In genomic region chr7:26639695-26640094, GRCh38 we compare ENCODE assay signal across 17 cellular contexts.
A peak's percentile ranks its signal among the peaks of the same experiment; 100 is the strongest.
DNase-seq lines count a peak whose midpoint lies in the region; ATAC-seq, FAIRE-seq and TF ChIP-seq lines count a peak whose summit lies in the region.
"Had no signal": no experiment of that assay in that cellular context is flagged by ENCODE, and none has a peak within 500 bp of the region (broad histone marks: within the 10 kb centered on the region; RNA-seq: fewer than 3 reads in every experiment).

No MANE protein-coding gene starts in this region.

- H3K27ac ChIP-seq in K562 (ENCODE audit: extremely low read depth, low read depth, low read length), result no peak overlapping the region; the same call in 2 of the 3 replicates
- no peak overlapping the region for H3K27ac ChIP-seq in trophoblast cell (ENCODE audit: low read depth, low read length)
- H3K27ac ChIP-seq: GM23248, KMS-11 had no signal

- H3K79me2 ChIP-seq in K562 (ENCODE audit: control insufficient read depth, insufficient read depth, low read length) (0 out of 3 replicates have a peak, but pooled peaks cover 6% of the 10 kb centered on the region), trophoblast cell (ENCODE audit: control insufficient read depth, insufficient read depth, low read length, poor library complexity) (no peaks in the 10 kb centered on the region)

- no peaks in the 10 kb centered on the region for H3K9me1 ChIP-seq in K562 (ENCODE audit: control insufficient read depth, insufficient read depth, low read length)

- H3K4me1 ChIP-seq in K562 (replicated peaks in 1 of 2; ENCODE audit: control insufficient read depth in 2 of 2, insufficient read depth in 2 of 2, low read length in 2 of 2) (no peaks in the 10 kb centered on the region), trophoblast cell (ENCODE audit: control insufficient read depth in 1 of 2, insufficient read depth in 2 of 2, low read length in 2 of 2) (no peaks in the 10 kb centered on the region)

- no peak for TF ChIP-seq EP300 in K562 (IDR thresholded peaks at IDR 0.05; ENCODE audit: low read length)

- no peak overlapping the region for H3K14ac ChIP-seq in trophoblast cell (ENCODE audit: low read length)

- TF ChIP-seq CTCF in D721Med (IDR thresholded peaks at IDR 0.05; ENCODE audit: insufficient read depth, missing control alignments), result no peak
- no peak for TF ChIP-seq CTCF in K562 (IDR thresholded peaks at IDR 0.05 in 2 of 3, conservative IDR thresholded peaks at IDR 0.05 in 1 of 3; ENCODE audit: insufficient read depth in 2 of 3, low read depth in 1 of 3, low read length in 3 of 3)

- no peak overlapping the region for H4K12ac ChIP-seq in trophoblast cell (ENCODE audit: low read depth, low read length)

- 47% methylated on average over 5 of the region's 5 CpGs for WGBS in K562 (ENCODE audit: insufficient coverage, low coverage, missing lambda C conversion rate)
- 100% methylated on average over 1 of the region's 5 CpGs for WGBS in trophoblast cell (ENCODE audit: extremely low coverage, insufficient coverage, insufficient read length)

- ATAC-seq in K562, result no peak

- no peak overlapping the region for H2BK120ac ChIP-seq in trophoblast cell (ENCODE audit: insufficient read depth, low read length, poor library complexity)

- peaks cover 6% of the 10 kb centered on the region; the same call in 2 of the 3 replicates for H3K36me3 ChIP-seq in K562 (ENCODE audit: control insufficient read depth, insufficient read depth, low read length)
- H3K36me3 ChIP-seq in trophoblast cell (ENCODE audit: control insufficient read depth in 1 of 2, insufficient read depth in 2 of 2, low read length in 2 of 2), result no peaks in the 10 kb centered on the region

- no peaks in the 10 kb centered on the region for H3K79me1 ChIP-seq in trophoblast cell (ENCODE audit: low read length)

- peak overlapping the region; percentile 80 for H3K23ac ChIP-seq in trophoblast cell (ENCODE audit: low read length)

- H4K91ac ChIP-seq in trophoblast cell (ENCODE audit: low read depth, low read length), result no peak overlapping the region

- H4K20me1 ChIP-seq in K562 (replicated peaks; ENCODE audit: control insufficient read depth, insufficient read depth, low read length), result no peaks in the 10 kb centered on the region

- no peak overlapping the region for H2AK5ac ChIP-seq in trophoblast cell (ENCODE audit: low read length)

- no peak overlapping the region for H3K4ac ChIP-seq in trophoblast cell (ENCODE audit: low read depth, low read length)

- H2BK5ac ChIP-seq in trophoblast cell (ENCODE audit: low read depth, low read length, poor library complexity), result no peak overlapping the region

- H4K8ac ChIP-seq in trophoblast cell (ENCODE audit: low read depth, low read length), result no peak overlapping the region

- H3K27me3 ChIP-seq in K562 (ENCODE audit: control insufficient read depth in 2 of 2, insufficient read depth in 2 of 2, low read length in 2 of 2) (peaks cover 0 to 24% of the 10 kb centered on the region in 2 experiments; a peak in 4 of 5 replicates), trophoblast cell (ENCODE audit: insufficient read depth, low read length) (no peaks in the 10 kb centered on the region)

- peak; percentile 81 for FAIRE-seq in D721Med (lab: Jason Lieb, UNC)
- FAIRE-seq in K562 (lab: Jason Lieb, UNC), result peak; percentile 71
- FAIRE-seq: GM12892 had no signal

- intact Hi-C loops in K562 (cut with micrococcal nuclease), result no loop called here

- no peak overlapping the region for H3K4me2 ChIP-seq in K562 (ENCODE audit: insufficient read depth, low read length)
- H3K4me2 ChIP-seq in trophoblast cell (ENCODE audit: low read length), result no peak overlapping the region
- H3K4me2 ChIP-seq: KMS-11 had no signal

- TF ChIP-seq RAD21 in K562 (CRISPR knock-in tag; conservative IDR thresholded peaks at IDR 0.05 in 1 of 2, IDR thresholded peaks at IDR 0.05 in 1 of 2), result no peak

- H3K4me3 ChIP-seq in K562 (no peak overlapping the region), trophoblast cell (ENCODE audit: low read depth, low read length) (peak overlapping the region; percentile 50)
- H3K4me3 ChIP-seq: GM23248 had no signal

- CTCF ChIA-PET in HEK293T (lab: Yijun Ruan, JAX) (no interaction called here), K562 (lab: Yijun Ruan, JAX; ENCODE audit: low intra/inter-chr PET ratio) (no interaction called here)

- H3K18ac ChIP-seq in trophoblast cell (ENCODE audit: low read length), result no peak overlapping the region

- POLR2A ChIA-PET in HEK293T (lab: Yijun Ruan, JAX), result no interaction called here
- POLR2A ChIA-PET in K562 (lab: Yijun Ruan, JAX), result interaction anchor here (1.0 kb wide), 1 partner anchor 19 kb away, joined by 4 read pairs; no protein-coding TSS in a partner anchor

- H2AFZ ChIP-seq in K562 (ENCODE audit: low read depth, low read length) (no peak overlapping the region), trophoblast cell (ENCODE audit: insufficient read depth, low read length, poor library complexity) (no peak overlapping the region)
- H2AFZ ChIP-seq: GM23248 had no signal

- no TSS peak for BruUV-seq in K562 (replicated peaks; lab: Mats Ljungman, UMichigan)

- in situ Hi-C loops in K562 (cut with MboI), result no loop called here

- H3K9ac ChIP-seq in K562 (ENCODE audit: insufficient read depth in 1 of 2, low read depth in 2 of 2, low read length in 2 of 2) (no peak overlapping the region), trophoblast cell (ENCODE audit: low read length) (no peak overlapping the region)
- H3K9ac ChIP-seq: GM23248, KMS-11 had no signal

- H2BK12ac ChIP-seq in trophoblast cell (ENCODE audit: low read length), result no peak overlapping the region

- DNase-seq in D721Med (ENCODE audit: insufficient read length, low spot score) (no peak), HEK293T (ENCODE audit: extremely low spot score) (no peak), K562 (ENCODE audit: extremely low read depth in 1 of 4, low spot score in 3 of 4) (no peak), trophoblast cell (no peak), NOMO-1 (lab: John Stamatoyannopoulos, UW; ENCODE audit: unreplicated experiment in 2 of 2) (no peak), AG08396 (ENCODE audit: low spot score) (no peak), putamen (ENCODE audit: low spot score) (no peak)
- DNase-seq: 8988T; C1 segment of cervical spinal cord; Calu3; CD4-positive, alpha-beta T cell; DMS79; GM23248; H7; HFFc6 had no signal

- H3K9me3 ChIP-seq in K562 (replicated peaks; ENCODE audit: control insufficient read depth, insufficient read depth, low read depth, low read length) (no peaks in the 10 kb centered on the region; the same call in 1 of the 2 replicates), trophoblast cell (ENCODE audit: insufficient read depth, low read depth, low read length) (peaks cover 3% of the 10 kb centered on the region)

- no peak for TF ChIP-seq POLR2A in K562 (conservative IDR thresholded peaks at IDR 0.05)

TF ChIP-seq in HEK293T, 16 proteins besides CTCF, POLR2A, EP300 and RAD21:
- TF ChIP-seq TARDBP (IDR thresholded peaks at IDR 0.05), result peak; percentile 37; the same call in 1 of the 2 replicates
- no peak for TF ChIP-seq SP1 (IDR thresholded peaks at IDR 0.05)

TF ChIP-seq in K562, 482 proteins besides CTCF, POLR2A, EP300 and RAD21 (continues in another document):
- no peak for TF ChIP-seq ZNF696 (CRISPR knock-in tag; conservative IDR thresholded peaks at IDR 0.05)
- no peak for TF ChIP-seq NEUROD1 (IDR thresholded peaks at IDR 0.05; ENCODE audit: borderline replicate concordance, low read depth, low read length, partially characterized antibody)
- TF ChIP-seq HMBOX1 (IDR thresholded peaks at IDR 0.05), result no peak
- TF ChIP-seq ARID3A (IDR thresholded peaks at IDR 0.05; ENCODE audit: borderline replicate concordance, low read depth, low read length), result no peak
- no peak for TF ChIP-seq MEIS2 (IDR thresholded peaks at IDR 0.05; ENCODE audit: partially characterized antibody)
- no peak for TF ChIP-seq CCNT2 (IDR thresholded peaks at IDR 0.05; ENCODE audit: borderline replicate concordance, extremely low read depth, insufficient read length, low read depth, low read length)
- TF ChIP-seq RBM25 (IDR thresholded peaks at IDR 0.05; ENCODE audit: low read depth, low read length, severe bottlenecking), result no peak
- peak; percentile 85; the same call in 1 of the 2 replicates for TF ChIP-seq THRB (CRISPR knock-in tag; conservative IDR thresholded peaks at IDR 0.05)
- TF ChIP-seq FIP1L1 (IDR thresholded peaks at IDR 0.05; ENCODE audit: low read depth, low read length, poor library complexity, severe bottlenecking), result no peak
